Comparison of ENCODE assay signal across 1 cellular context in the genomic region with DNA sequence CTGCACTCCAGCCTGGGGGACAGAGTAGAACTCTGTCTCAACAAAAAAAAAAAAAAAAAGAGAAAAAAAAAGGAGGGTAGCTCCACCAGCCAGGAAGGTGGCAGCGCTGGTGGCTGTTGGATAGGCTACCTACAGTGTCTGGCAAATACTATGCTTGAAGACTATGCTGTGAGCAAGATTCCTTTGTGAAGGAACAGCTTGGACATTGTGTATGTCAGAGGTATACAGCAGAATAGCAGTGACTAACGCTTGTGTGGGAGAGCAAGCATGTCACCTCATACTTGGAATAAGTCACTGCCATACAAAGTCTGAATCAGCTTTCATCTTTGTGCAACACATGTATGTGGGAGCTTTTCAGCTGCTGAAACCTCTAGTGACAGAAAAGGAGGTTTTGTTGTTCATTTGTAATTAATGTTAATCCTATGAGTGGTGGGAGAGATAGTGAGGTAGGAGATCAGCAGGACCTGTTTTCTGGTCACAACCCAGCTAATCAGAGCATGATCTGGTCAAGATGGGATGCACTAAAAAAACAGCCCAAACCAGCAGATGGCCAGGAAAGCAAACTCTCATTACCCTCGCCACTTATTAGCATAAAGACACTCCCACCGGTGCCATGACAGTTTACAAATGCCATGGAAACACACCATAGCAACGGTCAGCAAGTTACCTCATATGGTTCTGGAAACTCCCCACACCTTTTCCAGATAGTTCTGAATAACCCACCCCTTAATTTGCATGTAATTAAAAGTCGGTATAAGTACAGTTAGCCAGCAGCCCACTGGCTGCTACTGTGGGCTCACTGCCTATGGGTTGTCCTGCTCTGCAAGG.
TF ChIP-seq lines count a peak whose summit lies in the region.

No MANE protein-coding gene starts in this region.

TF ChIP-seq in K562, 482 proteins besides CTCF, POLR2A, EP300 and RAD21 (continues in another document):
- no peak for TF ChIP-seq PHB2 (IDR thresholded peaks at IDR 0.05; ENCODE audit: low read depth)
- peak; percentile 63 for TF ChIP-seq MXI1 (IDR thresholded peaks at IDR 0.05; ENCODE audit: low read depth, low read length)
- 0 out of 4 replicates have a peak, but pooled peaks have one; percentile 19 to 27 for TF ChIP-seq NRF1 (conservative IDR thresholded peaks at IDR 0.05 in 1 of 2, IDR thresholded peaks at IDR 0.05 in 1 of 2)
- TF ChIP-seq ZBTB40 (IDR thresholded peaks at IDR 0.05), result no peak
- no peak for TF ChIP-seq ZBTB40 (CRISPR knock-in tag; IDR thresholded peaks at IDR 0.05)
- TF ChIP-seq CBX2 (IDR thresholded peaks at IDR 0.05; ENCODE audit: insufficient read depth, low read length, poor library complexity, severe bottlenecking), result no peak
- peak; percentile 91 for TF ChIP-seq RFX1 (IDR thresholded peaks at IDR 0.05)
- peak; percentile 75 for TF ChIP-seq BMI1 (IDR thresholded peaks at IDR 0.05; ENCODE audit: low read length)
- TF ChIP-seq ZNF551 (CRISPR knock-in tag; IDR thresholded peaks at IDR 0.05), result no peak
- peak; percentile 61 for TF ChIP-seq FOSL1 (tag; conservative IDR thresholded peaks at IDR 0.05)
- TF ChIP-seq, protein P1, sequence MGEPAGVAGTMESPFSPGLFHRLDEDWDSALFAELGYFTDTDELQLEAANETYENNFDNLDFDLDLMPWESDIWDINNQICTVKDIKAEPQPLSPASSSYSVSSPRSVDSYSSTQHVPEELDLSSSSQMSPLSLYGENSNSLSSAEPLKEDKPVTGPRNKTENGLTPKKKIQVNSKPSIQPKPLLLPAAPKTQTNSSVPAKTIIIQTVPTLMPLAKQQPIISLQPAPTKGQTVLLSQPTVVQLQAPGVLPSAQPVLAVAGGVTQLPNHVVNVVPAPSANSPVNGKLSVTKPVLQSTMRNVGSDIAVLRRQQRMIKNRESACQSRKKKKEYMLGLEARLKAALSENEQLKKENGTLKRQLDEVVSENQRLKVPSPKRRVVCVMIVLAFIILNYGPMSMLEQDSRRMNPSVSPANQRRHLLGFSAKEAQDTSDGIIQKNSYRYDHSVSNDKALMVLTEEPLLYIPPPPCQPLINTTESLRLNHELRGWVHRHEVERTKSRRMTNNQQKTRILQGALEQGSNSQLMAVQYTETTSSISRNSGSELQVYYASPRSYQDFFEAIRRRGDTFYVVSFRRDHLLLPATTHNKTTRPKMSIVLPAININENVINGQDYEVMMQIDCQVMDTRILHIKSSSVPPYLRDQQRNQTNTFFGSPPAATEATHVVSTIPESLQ (CRISPR knock-in tag; IDR thresholded peaks at IDR 0.05), result no peak
- TF ChIP-seq TAL1 (IDR thresholded peaks at IDR 0.05), result no peak
- TF ChIP-seq, protein P2, sequence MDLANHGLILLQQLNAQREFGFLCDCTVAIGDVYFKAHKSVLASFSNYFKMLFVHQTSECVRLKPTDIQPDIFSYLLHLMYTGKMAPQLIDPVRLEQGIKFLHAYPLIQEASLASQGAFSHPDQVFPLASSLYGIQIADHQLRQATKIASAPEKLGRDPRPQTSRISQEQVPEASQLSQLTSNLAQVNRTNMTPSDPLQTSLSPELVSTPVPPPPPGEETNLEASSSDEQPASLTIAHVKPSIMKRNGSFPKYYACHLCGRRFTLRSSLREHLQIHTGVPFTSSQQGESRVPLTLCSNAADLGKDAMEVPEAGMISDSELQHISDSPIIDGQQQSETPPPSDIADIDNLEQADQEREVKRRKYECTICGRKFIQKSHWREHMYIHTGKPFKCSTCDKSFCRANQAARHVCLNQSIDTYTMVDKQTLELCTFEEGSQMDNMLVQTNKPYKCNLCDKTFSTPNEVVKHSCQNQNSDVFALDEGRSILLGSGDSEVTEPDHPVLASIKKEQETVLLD (IDR thresholded peaks at IDR 0.05), result no peak
- TF ChIP-seq ZFX (CRISPR knock-in tag; IDR thresholded peaks at IDR 0.05), result no peak
- TF ChIP-seq ZNF586 (CRISPR knock-in tag; conservative IDR thresholded peaks at IDR 0.05), result no peak
- no peak for TF ChIP-seq ESRRA (IDR thresholded peaks at IDR 0.05; ENCODE audit: borderline replicate concordance, low read depth)
- TF ChIP-seq KAT8 (IDR thresholded peaks at IDR 0.05; ENCODE audit: low read depth), result no peak
- TF ChIP-seq HNRNPH1 (optimal IDR thresholded peaks at IDR 0.05; ENCODE audit: low read depth, low read length), result no peak
- no peak for TF ChIP-seq ZC3H4 (CRISPR knock-in tag; IDR thresholded peaks at IDR 0.05; ENCODE audit: borderline replicate concordance)
- TF ChIP-seq RBM14 (IDR thresholded peaks at IDR 0.05; ENCODE audit: borderline replicate concordance, insufficient read depth, low read depth, low read length), result no peak
- TF ChIP-seq SP2 (IDR thresholded peaks at IDR 0.05; ENCODE audit: extremely low read depth, low read depth, low read length, poor library complexity, severe bottlenecking), result no peak
- TF ChIP-seq MYNN (IDR thresholded peaks at IDR 0.05), result 0 out of 2 replicates have a peak, but pooled peaks have one; percentile 25
- TF ChIP-seq MYNN (CRISPR knock-in tag; IDR thresholded peaks at IDR 0.05), result no peak
- TF ChIP-seq FUS (optimal IDR thresholded peaks at IDR 0.05; ENCODE audit: low read depth, low read length), result no peak
- TF ChIP-seq ZNF766 (CRISPR knock-in tag; conservative IDR thresholded peaks at IDR 0.05), result peak; percentile 63; the same call in 1 of the 2 replicates
- TF ChIP-seq GTF2A2 (tag; IDR thresholded peaks at IDR 0.05), result no peak
- TF ChIP-seq ZBTB17 (CRISPR knock-in tag; IDR thresholded peaks at IDR 0.05), result peak; percentile 90
- TF ChIP-seq NR2C2 (CRISPR knock-in tag; IDR thresholded peaks at IDR 0.05), result no peak
- peak; percentile 15; the same call in 1 of the 2 replicates for TF ChIP-seq NR2C2 (tag; IDR thresholded peaks at IDR 0.05)
- peak; percentile 60 for TF ChIP-seq ATF7 (IDR thresholded peaks at IDR 0.05)
- TF ChIP-seq ZNF316 (IDR thresholded peaks at IDR 0.05), result no peak
- TF ChIP-seq CBFA2T3 (IDR thresholded peaks at IDR 0.05), result 0 out of 2 replicates have a peak, but pooled peaks have one; percentile 19
- TF ChIP-seq ZNF121 (CRISPR knock-in tag; conservative IDR thresholded peaks at IDR 0.05), result no peak
- TF ChIP-seq, protein P3, sequence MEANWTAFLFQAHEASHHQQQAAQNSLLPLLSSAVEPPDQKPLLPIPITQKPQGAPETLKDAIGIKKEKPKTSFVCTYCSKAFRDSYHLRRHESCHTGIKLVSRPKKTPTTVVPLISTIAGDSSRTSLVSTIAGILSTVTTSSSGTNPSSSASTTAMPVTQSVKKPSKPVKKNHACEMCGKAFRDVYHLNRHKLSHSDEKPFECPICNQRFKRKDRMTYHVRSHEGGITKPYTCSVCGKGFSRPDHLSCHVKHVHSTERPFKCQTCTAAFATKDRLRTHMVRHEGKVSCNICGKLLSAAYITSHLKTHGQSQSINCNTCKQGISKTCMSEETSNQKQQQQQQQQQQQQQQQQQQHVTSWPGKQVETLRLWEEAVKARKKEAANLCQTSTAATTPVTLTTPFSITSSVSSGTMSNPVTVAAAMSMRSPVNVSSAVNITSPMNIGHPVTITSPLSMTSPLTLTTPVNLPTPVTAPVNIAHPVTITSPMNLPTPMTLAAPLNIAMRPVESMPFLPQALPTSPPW (CRISPR knock-in tag; IDR thresholded peaks at IDR 0.05), result 0 out of 2 replicates have a peak, but pooled peaks have one; percentile 12
- no peak for TF ChIP-seq ZNF764 (CRISPR knock-in tag; IDR thresholded peaks at IDR 0.05; ENCODE audit: low read depth)
- TF ChIP-seq, protein P4, sequence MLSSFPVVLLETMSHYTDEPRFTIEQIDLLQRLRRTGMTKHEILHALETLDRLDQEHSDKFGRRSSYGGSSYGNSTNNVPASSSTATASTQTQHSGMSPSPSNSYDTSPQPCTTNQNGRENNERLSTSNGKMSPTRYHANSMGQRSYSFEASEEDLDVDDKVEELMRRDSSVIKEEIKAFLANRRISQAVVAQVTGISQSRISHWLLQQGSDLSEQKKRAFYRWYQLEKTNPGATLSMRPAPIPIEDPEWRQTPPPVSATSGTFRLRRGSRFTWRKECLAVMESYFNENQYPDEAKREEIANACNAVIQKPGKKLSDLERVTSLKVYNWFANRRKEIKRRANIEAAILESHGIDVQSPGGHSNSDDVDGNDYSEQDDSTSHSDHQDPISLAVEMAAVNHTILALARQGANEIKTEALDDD (IDR thresholded peaks at IDR 0.05), result peak; percentile 43; the same call in 1 of the 2 replicates
- peak; percentile 97 for TF ChIP-seq FOXJ2 (tag; IDR thresholded peaks at IDR 0.05)
- TF ChIP-seq, protein P5, sequence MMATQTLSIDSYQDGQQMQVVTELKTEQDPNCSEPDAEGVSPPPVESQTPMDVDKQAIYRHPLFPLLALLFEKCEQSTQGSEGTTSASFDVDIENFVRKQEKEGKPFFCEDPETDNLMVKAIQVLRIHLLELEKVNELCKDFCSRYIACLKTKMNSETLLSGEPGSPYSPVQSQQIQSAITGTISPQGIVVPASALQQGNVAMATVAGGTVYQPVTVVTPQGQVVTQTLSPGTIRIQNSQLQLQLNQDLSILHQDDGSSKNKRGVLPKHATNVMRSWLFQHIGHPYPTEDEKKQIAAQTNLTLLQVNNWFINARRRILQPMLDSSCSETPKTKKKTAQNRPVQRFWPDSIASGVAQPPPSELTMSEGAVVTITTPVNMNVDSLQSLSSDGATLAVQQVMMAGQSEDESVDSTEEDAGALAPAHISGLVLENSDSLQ (IDR thresholded peaks at IDR 0.05), result 0 out of 2 replicates have a peak, but pooled peaks have one; percentile 5
- TF ChIP-seq XRCC3 (IDR thresholded peaks at IDR 0.05), result no peak
- TF ChIP-seq NCOA6 (IDR thresholded peaks at IDR 0.05), result no peak
- no peak for TF ChIP-seq CSDE1 (IDR thresholded peaks at IDR 0.05)
- TF ChIP-seq THRAP3 (IDR thresholded peaks at IDR 0.05; ENCODE audit: borderline replicate concordance), result no peak
- peak in 2 of 3 experiments; percentile 59 for TF ChIP-seq YY1 (IDR thresholded peaks at IDR 0.05; ENCODE audit: borderline replicate concordance in 1 of 3, control insufficient read depth in 1 of 3, extremely low read depth in 1 of 3, insufficient read depth in 3 of 3, insufficient read length in 1 of 3, insufficient replicate concordance in 2 of 3, low read depth in 1 of 3, low read length in 2 of 3)
- no peak for TF ChIP-seq NFIX (CRISPR knock-in tag; IDR thresholded peaks at IDR 0.05; ENCODE audit: low read depth)
- no peak for TF ChIP-seq MNT (conservative IDR thresholded peaks at IDR 0.05)
- TF ChIP-seq IFI16 (CRISPR knock-in tag; IDR thresholded peaks at IDR 0.05), result no peak
- no peak for TF ChIP-seq ZNF263 (CRISPR knock-in tag; IDR thresholded peaks at IDR 0.05; ENCODE audit: borderline replicate concordance)
